Comparison of ENCODE assay signal across 25 cellular contexts in genomic region chr11:16015736-16016135, GRCh38.
A peak's percentile ranks its signal among the peaks of the same experiment; 100 is the strongest.
DNase-seq lines count a peak whose midpoint lies in the region; ATAC-seq, FAIRE-seq and TF ChIP-seq lines count a peak whose summit lies in the region.
"Had no signal": no experiment of that assay in that cellular context is flagged by ENCODE, and none has a peak within 500 bp of the region (broad histone marks: within the 10 kb centered on the region; RNA-seq: fewer than 3 reads in every experiment).

No MANE protein-coding gene starts in this region.

- no peak for FAIRE-seq in A549 (lab: Jason Lieb, UNC)
- peak; percentile 33 for FAIRE-seq in islet of Langerhans (lab: Jason Lieb, UNC)
- no peak for FAIRE-seq in HTR-8/SVneo (lab: Jason Lieb, UNC)
- FAIRE-seq: A204.1, D721Med, GM18507, RCC 7860 had no signal

- TF ChIP-seq CTCF in A549 (IDR thresholded peaks at IDR 0.05): no peak
- no peak for TF ChIP-seq CTCF in psoas muscle (IDR thresholded peaks at IDR 0.05)
- TF ChIP-seq CTCF in tibial nerve (IDR thresholded peaks at IDR 0.05): no peak

- no peaks in the 10 kb centered on the region for H3K9me3 ChIP-seq in A549
- H3K9me3 ChIP-seq in SK-N-MC (ENCODE audit: low read depth, low read length): no peaks in the 10 kb centered on the region
- H3K9me3 ChIP-seq in psoas muscle: no peaks in the 10 kb centered on the region
- H3K9me3 ChIP-seq in tibial nerve: no peaks in the 10 kb centered on the region
- H3K9me3 ChIP-seq: BLaER1 treated with 17β-estradiol and CSF1 and Interleukin-3, amounts not matched to agents 10 nM and 100 nM; MG63 had no signal

- intact Hi-C loops in psoas muscle (cut with DNase I): no loop called here

- H3K9ac ChIP-seq in SK-N-MC (ENCODE audit: insufficient read length): no peak overlapping the region
- H3K9ac ChIP-seq: BLaER1 treated with 17β-estradiol and CSF1 and Interleukin-3, amounts not matched to agents 10 nM and 100 nM; GM23248 had no signal

- H3K4me3 ChIP-seq in A549 (no peak overlapping the region), SK-N-MC (no peak overlapping the region), psoas muscle (no peak overlapping the region), tibial nerve (no peak overlapping the region)
- H3K4me3 ChIP-seq: BLaER1 treated with 17β-estradiol and CSF1 and Interleukin-3, amounts not matched to agents 10 nM and 100 nM; GM23248; MG63 had no signal

- no peak for TF ChIP-seq RAD21 in A549 (conservative IDR thresholded peaks at IDR 0.05 in 1 of 2, IDR thresholded peaks at IDR 0.05 in 1 of 2)

- H3K27ac ChIP-seq in A549: no peak overlapping the region
- H3K27ac ChIP-seq in SK-N-MC: peak overlapping the region; percentile 47; the same call in 1 of the 2 replicates
- peak overlapping the region; percentile 38 for H3K27ac ChIP-seq in psoas muscle
- H3K27ac ChIP-seq in tibial nerve: no peak overlapping the region
- H3K27ac ChIP-seq: BLaER1 treated with 17β-estradiol and CSF1 and Interleukin-3, amounts not matched to agents 10 nM and 100 nM; GM23248 had no signal

- ATAC-seq in A549 (no peak), psoas muscle (no peak), HG03521 (IDR thresholded peaks at IDR 0.05; ENCODE audit: unreplicated experiment) (no peak)

- no peak overlapping the region for H3K4me2 ChIP-seq in A549
- H3K4me2 ChIP-seq: BLaER1 treated with 17β-estradiol and CSF1 and Interleukin-3, amounts not matched to agents 10 nM and 100 nM had no signal

- no peak for DNase-seq in A549 (ENCODE audit: low read depth in 1 of 2, low spot score in 1 of 2)
- no peak for DNase-seq in SK-N-MC (ENCODE audit: low read depth, low spot score)
- DNase-seq in psoas muscle: no peak
- DNase-seq in tibial nerve (ENCODE audit: low spot score in 2 of 2): no peak
- DNase-seq in HTR-8/SVneo (ENCODE audit: insufficient read length, low spot score): no peak
- no peak for DNase-seq in stimulated activated naive CD4-positive, alpha-beta T cell treated with Interleukin-2 at 50 U/mL for 16 hours (lab: John Stamatoyannopoulos, UW)
- DNase-seq: AML-193; CD4-positive, alpha-beta T cell; GM23248; H7; KG1; MG63; NCI-H1694; NCI-H2029 treated with DMSO at 0.1 percent for 48 hours; NCI-H446; NCI-H524 treated with DMSO at 0.1 percent for 48 hours; NCI-H774; SIG-M5 had no signal

- H3K36me3 ChIP-seq in SK-N-MC (ENCODE audit: insufficient read depth, low read length) (peaks cover 47% of the 10 kb centered on the region), psoas muscle (ENCODE audit: insufficient read depth in 1 of 2, low read depth in 1 of 2) (no peaks in the 10 kb centered on the region), tibial nerve (no peaks in the 10 kb centered on the region)
- H3K36me3 ChIP-seq: BLaER1 treated with 17β-estradiol and CSF1 and Interleukin-3, amounts not matched to agents 10 nM and 100 nM; MG63 had no signal

- POLR2A ChIA-PET in A549 (lab: Yijun Ruan, JAX): no interaction called here

- TF ChIP-seq POLR2A in A549 (IDR thresholded peaks at IDR 0.05; ENCODE audit: low read length) (no peak), tibial nerve (IDR thresholded peaks at IDR 0.05) (no peak)

- no peaks in the 10 kb centered on the region for H3K27me3 ChIP-seq in psoas muscle (ENCODE audit: insufficient read depth in 3 of 3, low read length in 2 of 3)
- no peaks in the 10 kb centered on the region for H3K27me3 ChIP-seq in tibial nerve
- H3K27me3 ChIP-seq: BLaER1 treated with 17β-estradiol and CSF1 and Interleukin-3, amounts not matched to agents 10 nM and 100 nM; MG63 had no signal

- CTCF ChIA-PET in A549 (lab: Yijun Ruan, JAX): interaction anchor here (0.6 kb wide), 1 partner anchor 857 kb away, joined by 3 read pairs; no protein-coding TSS in a partner anchor

- 57% methylated on average over 3 of the region's 3 CpGs for WGBS in A549 (ENCODE audit: missing lambda C conversion rate)
- 49 to 72% (median 52%) methylated on average over 3 of the region's 3 CpGs for WGBS in psoas muscle, 3 donors
- 55 to 61% methylated on average over 3 of the region's 3 CpGs for WGBS in tibial nerve, 2 donors

- H3K4me1 ChIP-seq in A549 (no peaks in the 10 kb centered on the region), psoas muscle (peaks cover 61% of the 10 kb centered on the region), tibial nerve (no peaks in the 10 kb centered on the region)

- TF ChIP-seq EP300 in A549 (IDR thresholded peaks at IDR 0.05): no peak
- TF ChIP-seq EP300 in tibial nerve (IDR thresholded peaks at IDR 0.05): no peak

TF ChIP-seq in A549, 52 proteins besides CTCF, POLR2A, EP300 and RAD21:
- TF ChIP-seq RCOR1 (IDR thresholded peaks at IDR 0.05; ENCODE audit: low read depth, low read length) (no peak), MAFK (IDR thresholded peaks at IDR 0.05; ENCODE audit: partially characterized antibody) (peak; percentile 77), FOXS1 (CRISPR knock-in tag; IDR thresholded peaks at IDR 0.05) (no peak)

Comparison
In these comparisons a context has a peak if more than half of its experiments do, and no peak if none do; other contexts are left out.
1. H3K27ac ChIP-seq: peak in SK-N-MC (single experiment) and psoas muscle (single experiment); none in A549 (0 of 2) and tibial nerve (0 of 4).